In the genomic region with DNA sequence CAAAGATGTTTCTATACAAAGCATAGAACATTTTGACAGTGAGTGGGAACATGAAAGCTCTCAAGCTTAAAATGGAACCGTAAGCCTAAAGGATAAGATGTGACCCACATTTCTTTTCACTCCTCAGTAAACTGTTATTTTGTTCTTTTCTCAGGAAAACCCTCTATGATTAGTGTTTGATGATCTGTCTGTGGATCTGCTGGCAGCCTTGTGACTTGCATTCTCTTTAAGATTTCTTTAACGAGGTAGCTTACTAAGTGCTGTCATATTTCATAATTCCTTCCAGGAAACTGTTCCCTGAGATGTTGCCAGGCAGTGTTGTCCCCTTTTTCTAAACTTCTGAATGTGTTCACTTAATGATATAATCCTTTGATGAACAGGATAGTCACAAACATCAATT, we compare ENCODE assay signal across 1 cellular context.
TF ChIP-seq lines count a peak whose summit lies in the region.

No MANE protein-coding gene starts in this region.

TF ChIP-seq in GM23338, 12 proteins besides CTCF, POLR2A, EP300 and RAD21 (continued from another document):
- TF ChIP-seq, protein P1, sequence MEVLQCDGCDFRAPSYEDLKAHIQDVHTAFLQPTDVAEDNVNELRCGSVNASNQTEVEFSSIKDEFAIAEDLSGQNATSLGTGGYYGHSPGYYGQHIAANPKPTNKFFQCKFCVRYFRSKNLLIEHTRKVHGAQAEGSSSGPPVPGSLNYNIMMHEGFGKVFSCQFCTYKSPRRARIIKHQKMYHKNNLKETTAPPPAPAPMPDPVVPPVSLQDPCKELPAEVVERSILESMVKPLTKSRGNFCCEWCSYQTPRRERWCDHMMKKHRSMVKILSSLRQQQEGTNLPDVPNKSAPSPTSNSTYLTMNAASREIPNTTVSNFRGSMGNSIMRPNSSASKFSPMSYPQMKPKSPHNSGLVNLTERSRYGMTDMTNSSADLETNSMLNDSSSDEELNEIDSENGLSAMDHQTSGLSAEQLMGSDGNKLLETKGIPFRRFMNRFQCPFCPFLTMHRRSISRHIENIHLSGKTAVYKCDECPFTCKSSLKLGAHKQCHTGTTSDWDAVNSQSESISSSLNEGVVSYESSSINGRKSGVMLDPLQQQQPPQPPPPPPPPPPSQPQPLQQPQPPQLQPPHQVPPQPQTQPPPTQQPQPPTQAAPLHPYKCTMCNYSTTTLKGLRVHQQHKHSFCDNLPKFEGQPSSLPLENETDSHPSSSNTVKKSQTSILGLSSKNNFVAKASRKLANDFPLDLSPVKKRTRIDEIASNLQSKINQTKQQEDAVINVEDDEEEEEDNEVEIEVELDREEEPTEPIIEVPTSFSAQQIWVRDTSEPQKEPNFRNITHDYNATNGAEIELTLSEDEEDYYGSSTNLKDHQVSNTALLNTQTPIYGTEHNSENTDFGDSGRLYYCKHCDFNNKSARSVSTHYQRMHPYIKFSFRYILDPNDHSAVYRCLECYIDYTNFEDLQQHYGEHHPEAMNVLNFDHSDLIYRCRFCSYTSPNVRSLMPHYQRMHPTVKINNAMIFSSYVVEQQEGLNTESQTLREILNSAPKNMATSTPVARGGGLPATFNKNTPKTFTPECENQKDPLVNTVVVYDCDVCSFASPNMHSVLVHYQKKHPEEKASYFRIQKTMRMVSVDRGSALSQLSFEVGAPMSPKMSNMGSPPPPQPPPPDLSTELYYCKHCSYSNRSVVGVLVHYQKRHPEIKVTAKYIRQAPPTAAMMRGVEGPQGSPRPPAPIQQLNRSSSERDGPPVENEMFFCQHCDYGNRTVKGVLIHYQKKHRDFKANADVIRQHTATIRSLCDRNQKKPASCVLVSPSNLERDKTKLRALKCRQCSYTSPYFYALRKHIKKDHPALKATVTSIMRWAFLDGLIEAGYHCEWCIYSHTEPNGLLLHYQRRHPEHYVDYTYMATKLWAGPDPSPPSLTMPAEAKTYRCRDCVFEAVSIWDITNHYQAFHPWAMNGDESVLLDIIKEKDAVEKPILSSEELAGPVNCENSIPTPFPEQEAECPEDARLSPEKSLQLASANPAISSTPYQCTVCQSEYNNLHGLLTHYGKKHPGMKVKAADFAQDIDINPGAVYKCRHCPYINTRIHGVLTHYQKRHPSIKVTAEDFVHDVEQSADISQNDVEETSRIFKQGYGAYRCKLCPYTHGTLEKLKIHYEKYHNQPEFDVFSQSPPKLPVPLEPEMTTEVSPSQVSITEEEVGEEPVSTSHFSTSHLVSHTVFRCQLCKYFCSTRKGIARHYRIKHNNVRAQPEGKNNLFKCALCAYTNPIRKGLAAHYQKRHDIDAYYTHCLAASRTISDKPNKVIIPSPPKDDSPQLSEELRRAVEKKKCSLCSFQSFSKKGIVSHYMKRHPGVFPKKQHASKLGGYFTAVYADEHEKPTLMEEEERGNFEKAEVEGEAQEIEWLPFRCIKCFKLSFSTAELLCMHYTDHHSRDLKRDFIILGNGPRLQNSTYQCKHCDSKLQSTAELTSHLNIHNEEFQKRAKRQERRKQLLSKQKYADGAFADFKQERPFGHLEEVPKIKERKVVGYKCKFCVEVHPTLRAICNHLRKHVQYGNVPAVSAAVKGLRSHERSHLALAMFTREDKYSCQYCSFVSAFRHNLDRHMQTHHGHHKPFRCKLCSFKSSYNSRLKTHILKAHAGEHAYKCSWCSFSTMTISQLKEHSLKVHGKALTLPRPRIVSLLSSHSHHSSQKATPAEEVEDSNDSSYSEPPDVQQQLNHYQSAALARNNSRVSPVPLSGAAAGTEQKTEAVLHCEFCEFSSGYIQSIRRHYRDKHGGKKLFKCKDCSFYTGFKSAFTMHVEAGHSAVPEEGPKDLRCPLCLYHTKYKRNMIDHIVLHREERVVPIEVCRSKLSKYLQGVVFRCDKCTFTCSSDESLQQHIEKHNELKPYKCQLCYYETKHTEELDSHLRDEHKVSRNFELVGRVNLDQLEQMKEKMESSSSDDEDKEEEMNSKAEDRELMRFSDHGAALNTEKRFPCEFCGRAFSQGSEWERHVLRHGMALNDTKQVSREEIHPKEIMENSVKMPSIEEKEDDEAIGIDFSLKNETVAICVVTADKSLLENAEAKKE (CRISPR knock-in tag; IDR thresholded peaks at IDR 0.05), result no peak
